In genomic region chr3:52090131-52090548, GRCh38 we compare ENCODE assay signal across 9 cellular contexts. TPM values are rescaled to one million over a fixed set of nuclear protein-coding genes. Genes with fewer than 3 reads are reported as not detected.
A peak's percentile ranks its signal among the peaks of the same experiment; 100 is the strongest.
DNase-seq lines count a peak whose midpoint lies in the region; ATAC-seq and TF ChIP-seq lines count a peak whose summit lies in the region.
"Had no signal": no experiment of that assay in that cellular context is flagged by ENCODE, and none has a peak within 500 bp of the region (broad histone marks: within the 10 kb centered on the region; RNA-seq: fewer than 3 reads in every experiment).

No MANE protein-coding gene starts in this region.

- intact Hi-C loops in PC-3 (cut with micrococcal nuclease) = no loop called here

- H3K27ac Mint-ChIP-seq in naive thymus-derived CD8-positive, alpha-beta T cell = no peak overlapping the region

- peak overlapping the region; percentile 28 for H3K4me2 ChIP-seq in PC-3 (ENCODE audit: low read length)

- H3K4me1 ChIP-seq in PC-3 (ENCODE audit: insufficient read depth, low read length) (peaks cover 16% of the 10 kb centered on the region), HAP-1 (no peaks in the 10 kb centered on the region)

- H2AFZ ChIP-seq in PC-3 (ENCODE audit: low read length) = no peak overlapping the region

- CTCF ChIA-PET in PC-3 (lab: Charles Lee) = no interaction called here

- H3K4me3 Mint-ChIP-seq in naive thymus-derived CD8-positive, alpha-beta T cell = no peak overlapping the region

- H4K20me1 ChIP-seq in PC-3 (ENCODE audit: low read length) = no peaks in the 10 kb centered on the region

- POLR2A ChIA-PET in PC-3 (lab: Charles Lee; ENCODE audit: unreplicated experiment) = no interaction called here
- POLR2A ChIA-PET in naive thymus-derived CD8-positive, alpha-beta T cell (lab: Charles Lee) = no interaction called here

- no TSS peak for BruUV-seq in PC-3 (replicated peaks; lab: Mats Ljungman, UMichigan)

- H3K36me3 Mint-ChIP-seq in naive thymus-derived CD8-positive, alpha-beta T cell = no peaks in the 10 kb centered on the region

- no peak for TF ChIP-seq CTCF in AG09309 (IDR thresholded peaks at IDR 0.05; ENCODE audit: control insufficient read depth, insufficient read depth, low read depth, low read length, missing control alignments)
- no peak for TF ChIP-seq CTCF in PC-3 (conservative IDR thresholded peaks at IDR 0.05; ENCODE audit: low read depth, low read length)

- no peaks in the 10 kb centered on the region for H3K79me2 ChIP-seq in PC-3 (ENCODE audit: low read length)

- no peak overlapping the region for H3K4me3 ChIP-seq in AG09309 (ENCODE audit: control insufficient read depth, low read depth, low read length)
- H3K4me3 ChIP-seq in PC-3 (ENCODE audit: low read length) = no peak overlapping the region
- H3K4me3 ChIP-seq in HAP-1 = no peak overlapping the region

- H3K9ac ChIP-seq in PC-3 (ENCODE audit: low read length) = peak overlapping the region; percentile 35

- H3K4me1 Mint-ChIP-seq in naive thymus-derived CD8-positive, alpha-beta T cell = peaks cover 18 to 27% (median 26%) of the 10 kb centered on the region in 4 donors

- H3K27me3 ChIP-seq in PC-3 (ENCODE audit: low read length) (no peaks in the 10 kb centered on the region), HAP-1 (ENCODE audit: low read depth) (no peaks in the 10 kb centered on the region)

- no peaks in the 10 kb centered on the region for H3K9me2 ChIP-seq in PC-3 (replicated peaks; ENCODE audit: low read length)

- peak; percentile 71 for DNase-seq in AG09309 (ENCODE audit: low read depth)
- DNase-seq in PC-3 = peak; percentile 68
- DNase-seq in fibroblast of gingiva (ENCODE audit: low read depth) = peak; percentile 71
- DNase-seq in occipital lobe (lab: John Stamatoyannopoulos, UW) = peak; percentile 53
- no peak for DNase-seq in naive thymus-derived CD8-positive, alpha-beta T cell
- DNase-seq in HAP-1 (ENCODE audit: low spot score in 2 of 2) = no peak
- DNase-seq in NCI-H187 treated with DMSO at 0.1 percent for 48 hours (lab: John Stamatoyannopoulos, UW) = no peak
- DNase-seq: NCI-H524 treated with DMSO at 0.1 percent for 48 hours had no signal

- H3F3A ChIP-seq in PC-3 (ENCODE audit: low read length, unreplicated experiment) = no peaks in the 10 kb centered on the region

- H3K9me3 Mint-ChIP-seq in naive thymus-derived CD8-positive, alpha-beta T cell = no peaks in the 10 kb centered on the region

- ATAC-seq in PC-3 = peak; percentile 83
- ATAC-seq in HG03457 (IDR thresholded peaks at IDR 0.05; ENCODE audit: unreplicated experiment) = no peak
- ATAC-seq in naive thymus-derived CD8-positive, alpha-beta T cell = no peak

- peaks cover 8% of the 10 kb centered on the region; the same call in 1 of the 2 replicates for H3K36me3 ChIP-seq in PC-3 (ENCODE audit: low read depth, low read length)
- peaks cover 17% of the 10 kb centered on the region for H3K36me3 ChIP-seq in HAP-1 (replicated peaks)

- H3K27me3 Mint-ChIP-seq in naive thymus-derived CD8-positive, alpha-beta T cell = no peaks in the 10 kb centered on the region

- peak overlapping the region; percentile 73 for H3K27ac ChIP-seq in PC-3 (ENCODE audit: low read length)

- in situ Hi-C loops in HAP-1 (cut with MboI; ENCODE audit: low sequenced_read_pairs) = no loop called here

- H3K9me3 ChIP-seq in PC-3 (ENCODE audit: low read length) (no peaks in the 10 kb centered on the region), HAP-1 (no peaks in the 10 kb centered on the region)

RNA-seq across cellular contexts. Expression of gene DUSP7, which starts 33.8 kb away (rescaled TPM):
- total RNA-seq in PC-3 (2014; rRNA removed) (40.9 and 51.1 TPM in 2 replicates), occipital lobe (10.8 TPM)
- 10 to 100 TPM; 28.6 to 29.0 TPM for total RNA-seq in naive thymus-derived CD8-positive, alpha-beta T cell
- polyA plus RNA-seq in naive thymus-derived CD8-positive, alpha-beta T cell = 1 to 10 TPM; 1.8 to 4.6 (median 2.2) TPM

Comparison
In these comparisons a context has a peak if more than half of its experiments do, and no peak if none do; other contexts are left out.
1. DNase-seq: peak in AG09309 (single experiment), PC-3 (single experiment), fibroblast of gingiva (single experiment) and occipital lobe (single experiment); none in naive thymus-derived CD8-positive, alpha-beta T cell (0 of 10), HAP-1 (0 of 2) and NCI-H187 treated with DMSO at 0.1 percent for 48 hours (single experiment).